In genomic region chr12:34547276-34547675, GRCh38 we compare ENCODE assay signal across 34 cellular contexts.
DNase-seq lines count a peak whose midpoint lies in the region; ATAC-seq, FAIRE-seq and TF ChIP-seq lines count a peak whose summit lies in the region.
"Had no signal": no experiment of that assay in that cellular context is flagged by ENCODE, and none has a peak within 500 bp of the region (broad histone marks: within the 10 kb centered on the region; RNA-seq: fewer than 3 reads in every experiment).

No MANE protein-coding gene starts in this region.

- ATAC-seq in HepG2 (no peak), right lobe of liver (no peak), A549 (no peak), IMR-90 (ENCODE audit: low read depth) (no peak), K562 (no peak)
- ATAC-seq: CD8-positive, alpha-beta T cell had no signal

- H4K20me1 ChIP-seq in HepG2 (ENCODE audit: insufficient read depth, low read length) = no peaks in the 10 kb centered on the region
- no peaks in the 10 kb centered on the region for H4K20me1 ChIP-seq in IMR-90 (ENCODE audit: insufficient read depth, low read length)
- no peaks in the 10 kb centered on the region for H4K20me1 ChIP-seq in K562 (replicated peaks; ENCODE audit: control insufficient read depth, insufficient read depth, low read length)
- H4K20me1 ChIP-seq: BLaER1; BLaER1 treated with 17β-estradiol and CSF1 and Interleukin-3, amounts not matched to agents 10 nM and 100 nM had no signal

- no TSS peak for BruUV-seq in HepG2 (replicated peaks; lab: Mats Ljungman, UMichigan)
- no TSS peak for BruUV-seq in IMR-90 (replicated peaks; lab: Mats Ljungman, UMichigan)
- no TSS peak for BruUV-seq in K562 (replicated peaks; lab: Mats Ljungman, UMichigan)

- no peak overlapping the region for H4K91ac ChIP-seq in IMR-90 (ENCODE audit: insufficient read depth, low read depth, low read length)

- H3K4me2 ChIP-seq in HepG2 (ENCODE audit: low read depth, low read length) (no peak overlapping the region), A549 (no peak overlapping the region), IMR-90 (ENCODE audit: low read depth, low read length) (no peak overlapping the region), K562 (ENCODE audit: insufficient read depth, low read length) (no peak overlapping the region)
- H3K4me2 ChIP-seq: BLaER1; BLaER1 treated with 17β-estradiol and CSF1 and Interleukin-3, amounts not matched to agents 10 nM and 100 nM had no signal

- DNase-seq in HepG2 (ENCODE audit: low spot score) (no peak), right lobe of liver (no peak), A549 (ENCODE audit: low read depth in 1 of 2, low spot score in 1 of 2) (no peak), IMR-90 (no peak), K562 (ENCODE audit: extremely low read depth in 1 of 4, low spot score in 3 of 4) (no peak), GM19239 (ENCODE audit: insufficient read length, low spot score) (no peak), NCI-H1048 (lab: John Stamatoyannopoulos, UW) (no peak)
- no peak for DNase-seq in activated CD4-positive, CD25-positive, alpha-beta regulatory T cell (lab: John Stamatoyannopoulos, UW)
- DNase-seq: 8988T; ACHN; AML-193; BE2C; C1 segment of cervical spinal cord; Caco-2; Calu3; CD4-positive, alpha-beta memory T cell; CD4-positive, alpha-beta T cell; CD4-positive, CD25-positive, alpha-beta regulatory T cell; CD8-positive, alpha-beta memory T cell; CD8-positive, alpha-beta T cell; COR-L47; DMS 273 treated with DMSO at 0.1 percent for 48 hours; DMS153; DMS53; DMS79; DMS79 treated with DMSO at 0.1 percent for 48 hours; DND-41; EL had no signal

- H4K5ac ChIP-seq in IMR-90 (ENCODE audit: low read depth, low read length) = no peak overlapping the region

- dilution Hi-C loops in IMR-90 (cut with HindIII; ENCODE audit: low sequenced_read_pairs, unreplicated experiment) = no loop called here

- no peak overlapping the region for H3K56ac ChIP-seq in IMR-90 (ENCODE audit: extremely low read depth, insufficient read depth, low read length)

- H2BK15ac ChIP-seq in IMR-90 (ENCODE audit: low read depth, low read length) = no peak overlapping the region

- no peak overlapping the region for H2BK20ac ChIP-seq in IMR-90 (ENCODE audit: low read depth, low read length)

- H4K8ac ChIP-seq in IMR-90 (ENCODE audit: low read depth in 2 of 2, low read length in 2 of 2) = no peak overlapping the region

- no peak for TF ChIP-seq POLR2A in HepG2 (IDR thresholded peaks at IDR 0.05; ENCODE audit: insufficient read depth in 1 of 2, low read depth in 2 of 2, low read length in 2 of 2)
- TF ChIP-seq POLR2A in right lobe of liver (IDR thresholded peaks at IDR 0.05) = no peak
- no peak for TF ChIP-seq POLR2A in A549 (IDR thresholded peaks at IDR 0.05; ENCODE audit: low read length)
- no peak for TF ChIP-seq POLR2A in IMR-90 (IDR thresholded peaks at IDR 0.05; ENCODE audit: low read depth, low read length)
- no peak for TF ChIP-seq POLR2A in K562 (conservative IDR thresholded peaks at IDR 0.05)

- in situ Hi-C loops in HepG2 (cut with HindIII; ENCODE audit: extremely low pct_ligation_motif_present, low pct_unique_long_range_greater_than_20kb) = no loop called here
- in situ Hi-C loops in IMR-90 (cut with MboI; ENCODE audit: low sequenced_read_pairs) = no loop called here
- in situ Hi-C loops in K562 (cut with MboI) = no loop called here

- WGBS in HepG2 (ENCODE audit: low lambda C conversion rate) = 24% methylated on average over 4 of the region's 4 CpGs
- WGBS in right lobe of liver (ENCODE audit: insufficient coverage, low coverage, low lambda C conversion rate, missing lambda C conversion rate) = 68% methylated on average over 4 of the region's 4 CpGs
- WGBS in A549 (ENCODE audit: missing lambda C conversion rate) = 43% methylated on average over 4 of the region's 4 CpGs
- WGBS in IMR-90 (ENCODE audit: extremely low coverage in 2 of 2, insufficient read length in 1 of 2), 2 experiments = no CpG with 5 or more reads among the region's 4 CpGs
- 0% methylated on average over 4 of the region's 4 CpGs for WGBS in K562 (ENCODE audit: insufficient coverage, low coverage, missing lambda C conversion rate)

- H3K79me1 ChIP-seq in IMR-90 (ENCODE audit: low read depth in 1 of 2, low read length in 2 of 2) = no peaks in the 10 kb centered on the region

- no peak overlapping the region for H3K23ac ChIP-seq in IMR-90 (ENCODE audit: low read depth, low read length)

- H3K4me3 ChIP-seq in HepG2 (replicated peaks in 1 of 3; ENCODE audit: insufficient read depth in 1 of 3, low read depth in 2 of 3, low read length in 3 of 3) (no peak overlapping the region), right lobe of liver (no peak overlapping the region), A549 (no peak overlapping the region), IMR-90 (ENCODE audit: insufficient read depth, low read depth, low read length) (no peak overlapping the region), K562 (no peak overlapping the region)
- H3K4me3 ChIP-seq: BLaER1; BLaER1 treated with 17β-estradiol and CSF1 and Interleukin-3, amounts not matched to agents 10 nM and 100 nM had no signal

- POLR2A ChIA-PET in HepG2 (lab: Yijun Ruan, JAX) = no interaction called here
- POLR2A ChIA-PET in A549 (lab: Yijun Ruan, JAX) = no interaction called here
- POLR2A ChIA-PET in IMR-90 (lab: Charles Lee; ENCODE audit: unreplicated experiment) = no interaction called here
- POLR2A ChIA-PET in K562 (lab: Yijun Ruan, JAX) = no interaction called here

- H3K79me2 ChIP-seq in HepG2 (ENCODE audit: insufficient read depth, low read length) (no peaks in the 10 kb centered on the region), K562 (ENCODE audit: control insufficient read depth, insufficient read depth, low read length) (no peaks in the 10 kb centered on the region)

- no peaks in the 10 kb centered on the region for H3K4me1 ChIP-seq in HepG2 (ENCODE audit: insufficient read depth, low read length)
- H3K4me1 ChIP-seq in right lobe of liver = no peaks in the 10 kb centered on the region
- H3K4me1 ChIP-seq in A549 = no peaks in the 10 kb centered on the region
- no peaks in the 10 kb centered on the region for H3K4me1 ChIP-seq in IMR-90 (ENCODE audit: control insufficient read depth, insufficient read depth, low read length)
- no peaks in the 10 kb centered on the region for H3K4me1 ChIP-seq in K562 (replicated peaks in 1 of 2; ENCODE audit: control insufficient read depth in 2 of 2, insufficient read depth in 2 of 2, low read length in 2 of 2)
- H3K4me1 ChIP-seq: BE2C; BLaER1; BLaER1 treated with 17β-estradiol and CSF1 and Interleukin-3, amounts not matched to agents 10 nM and 100 nM; Caco-2 had no signal

- intact Hi-C loops in HepG2 (cut with micrococcal nuclease; ENCODE audit: unreplicated experiment) = no loop called here
- intact Hi-C loops in right lobe of liver (cut with DNase I) = no loop called here
- intact Hi-C loops in IMR-90 (cut with micrococcal nuclease) = no loop called here
- intact Hi-C loops in K562 (cut with micrococcal nuclease) = no loop called here

- no peak overlapping the region for H2AK5ac ChIP-seq in IMR-90 (ENCODE audit: low read depth, low read length)

- H3K27me3 ChIP-seq in HepG2 (ENCODE audit: control insufficient read depth in 1 of 2, insufficient read depth in 2 of 2, low read length in 2 of 2) (no peaks in the 10 kb centered on the region), right lobe of liver (no peaks in the 10 kb centered on the region), IMR-90 (ENCODE audit: control insufficient read depth, insufficient read depth, low read length) (no peaks in the 10 kb centered on the region), K562 (ENCODE audit: control insufficient read depth in 2 of 2, insufficient read depth in 2 of 2, low read length in 2 of 2) (no peaks in the 10 kb centered on the region)
- H3K27me3 ChIP-seq: BE2C; BLaER1; BLaER1 treated with 17β-estradiol and CSF1 and Interleukin-3, amounts not matched to agents 10 nM and 100 nM had no signal

- no peak overlapping the region for H3K4ac ChIP-seq in IMR-90 (ENCODE audit: low read depth, low read length)

- no peak overlapping the region for H2AFZ ChIP-seq in HepG2 (ENCODE audit: low read length)
- no peak overlapping the region for H2AFZ ChIP-seq in IMR-90 (replicated peaks; ENCODE audit: low read length, poor library complexity)
- H2AFZ ChIP-seq in K562 (ENCODE audit: low read depth, low read length) = no peak overlapping the region

- no peak overlapping the region for H2AK9ac ChIP-seq in IMR-90 (replicated peaks; ENCODE audit: low read depth, low read length, poor library complexity)

- H3K9me1 ChIP-seq in IMR-90 (ENCODE audit: insufficient read depth, low read length) = no peaks in the 10 kb centered on the region
- H3K9me1 ChIP-seq in K562 (ENCODE audit: control insufficient read depth, insufficient read depth, low read length) = no peaks in the 10 kb centered on the region

- no peak overlapping the region for H3K14ac ChIP-seq in IMR-90 (replicated peaks; ENCODE audit: low read depth, low read length)

- TF ChIP-seq RAD21 in HepG2 (CRISPR knock-in tag; IDR thresholded peaks at IDR 0.05) (no peak), A549 (conservative IDR thresholded peaks at IDR 0.05 in 1 of 2, IDR thresholded peaks at IDR 0.05 in 1 of 2) (no peak), IMR-90 (IDR thresholded peaks at IDR 0.05; ENCODE audit: low read length) (no peak), K562 (CRISPR knock-in tag; conservative IDR thresholded peaks at IDR 0.05 in 1 of 2, IDR thresholded peaks at IDR 0.05 in 1 of 2) (no peak)

- CTCF ChIA-PET in HepG2 (lab: Yijun Ruan, JAX; ENCODE audit: low intra/inter-chr PET ratio, low total read pairs) = no interaction called here
- CTCF ChIA-PET in A549 (lab: Yijun Ruan, JAX) = no interaction called here
- CTCF ChIA-PET in IMR-90 (lab: Yijun Ruan, JAX) = no interaction called here
- CTCF ChIA-PET in K562 (lab: Yijun Ruan, JAX; ENCODE audit: low intra/inter-chr PET ratio) = no interaction called here

- H3K36me3 ChIP-seq in HepG2 (replicated peaks in 1 of 2; ENCODE audit: control insufficient read depth in 1 of 2, insufficient read depth in 2 of 2, low read length in 2 of 2) (no peaks in the 10 kb centered on the region), right lobe of liver (no peaks in the 10 kb centered on the region), IMR-90 (ENCODE audit: control insufficient read depth, insufficient read depth, low read length) (no peaks in the 10 kb centered on the region), K562 (ENCODE audit: control insufficient read depth, insufficient read depth, low read length) (no peaks in the 10 kb centered on the region)
- H3K36me3 ChIP-seq: BE2C; BLaER1; BLaER1 treated with 17β-estradiol and CSF1 and Interleukin-3, amounts not matched to agents 10 nM and 100 nM had no signal

- no peak overlapping the region for H3K18ac ChIP-seq in IMR-90 (ENCODE audit: low read depth, low read length)

- H2BK5ac ChIP-seq in IMR-90 (ENCODE audit: low read depth, low read length, poor library complexity, severe bottlenecking) = no peak overlapping the region

- H3K27ac ChIP-seq in HepG2 (ENCODE audit: extremely low read length, insufficient read depth, low read length) (no peak overlapping the region), right lobe of liver (no peak overlapping the region), A549 (no peak overlapping the region), IMR-90 (ENCODE audit: insufficient read depth, low read length) (no peak overlapping the region), K562 (ENCODE audit: extremely low read depth, low read depth, low read length) (no peak overlapping the region)
- H3K27ac ChIP-seq: 22Rv1; BLaER1; BLaER1 treated with 17β-estradiol and CSF1 and Interleukin-3, amounts not matched to agents 10 nM and 100 nM; C4-2B had no signal

- TF ChIP-seq EP300 in HepG2 (IDR thresholded peaks at IDR 0.05; ENCODE audit: low read depth in 2 of 2, low read length in 2 of 2) = no peak
- no peak for TF ChIP-seq EP300 in HepG2 (CRISPR knock-in tag; IDR thresholded peaks at IDR 0.05; ENCODE audit: borderline replicate concordance)
- TF ChIP-seq EP300 in A549 (IDR thresholded peaks at IDR 0.05) = no peak
- no peak for TF ChIP-seq EP300 in K562 (IDR thresholded peaks at IDR 0.05; ENCODE audit: low read length)

- no peak for FAIRE-seq in HepG2 (lab: Jason Lieb, UNC)
- no peak for FAIRE-seq in A549 (lab: Jason Lieb, UNC)
- FAIRE-seq in K562 (lab: Jason Lieb, UNC) = no peak
- FAIRE-seq in GM19239 (lab: Jason Lieb, UNC) = no peak
- FAIRE-seq: A204.1, D721Med had no signal

- H3K9ac ChIP-seq in HepG2 (ENCODE audit: insufficient read depth, low read depth, low read length) (no peak overlapping the region), IMR-90 (ENCODE audit: low read depth, low read length) (no peak overlapping the region), K562 (ENCODE audit: insufficient read depth in 1 of 2, low read depth in 2 of 2, low read length in 2 of 2) (no peak overlapping the region)
- H3K9ac ChIP-seq: BLaER1; BLaER1 treated with 17β-estradiol and CSF1 and Interleukin-3, amounts not matched to agents 10 nM and 100 nM had no signal

- H2BK120ac ChIP-seq in IMR-90 (ENCODE audit: low read depth, low read length) = no peak overlapping the region

- H3K9me3 ChIP-seq in HepG2 (ENCODE audit: low read length) (peaks cover 100% of the 10 kb centered on the region), right lobe of liver (peaks cover 0 to 32% (median 1%) of the 10 kb centered on the region in 4 donors), A549 (peaks cover 23% of the 10 kb centered on the region), IMR-90 (ENCODE audit: control insufficient read depth, insufficient read depth, low read length) (peaks cover 7% of the 10 kb centered on the region; the same call in 1 of the 2 replicates), K562 (replicated peaks; ENCODE audit: control insufficient read depth, insufficient read depth, low read depth, low read length) (no peaks in the 10 kb centered on the region)
- H3K9me3 ChIP-seq: BE2C had no signal

- no peak for TF ChIP-seq CTCF in HepG2 (CRISPR knock-in tag; IDR thresholded peaks at IDR 0.05)
- no peak for TF ChIP-seq CTCF in right lobe of liver (IDR thresholded peaks at IDR 0.05)
- no peak for TF ChIP-seq CTCF in A549 (IDR thresholded peaks at IDR 0.05)
- TF ChIP-seq CTCF in IMR-90 (conservative IDR thresholded peaks at IDR 0.05; ENCODE audit: low read depth, low read length) = no peak
- TF ChIP-seq CTCF in K562 (IDR thresholded peaks at IDR 0.05 in 2 of 3, conservative IDR thresholded peaks at IDR 0.05 in 1 of 3; ENCODE audit: insufficient read depth in 2 of 3, low read depth in 1 of 3, low read length in 3 of 3) = no peak

Comparison
In these comparisons a context has a peak if more than half of its experiments do, and no peak if none do; other contexts are left out.
1. Of the 241 proteins assayed by ChIP-seq in both HepG2 and K562: peak only in HepG2: none; only in K562: MAFG; in both: MAFF and MAFK; in neither: 238.